ENCODE assay signal across 8 cellular contexts in genomic region chr6:31462026-31462963, GRCh38. TPM values are rescaled to one million over a fixed set of nuclear protein-coding genes. Genes with fewer than 3 reads are reported as not detected.
DNase-seq lines count a peak whose midpoint lies in the region; ATAC-seq and TF ChIP-seq lines count a peak whose summit lies in the region.

No MANE protein-coding gene starts in this region.

- H3K27me3 ChIP-seq in endocrine pancreas (ENCODE audit: control insufficient read depth, insufficient read depth, low read length), result no peaks in the 10 kb centered on the region
- peaks cover 24% of the 10 kb centered on the region for H3K27me3 ChIP-seq in neutrophil

- H3K4me1 Mint-ChIP-seq in Calu3 (ENCODE audit: low read depth, unreplicated experiment), result peaks cover 21% of the 10 kb centered on the region

- peak overlapping the region; percentile 78 for H3K4me3 Mint-ChIP-seq in Calu3 (ENCODE audit: low read depth, unreplicated experiment)

- TF ChIP-seq CTCF in Calu3 (IDR thresholded peaks at IDR 0.05; ENCODE audit: unreplicated experiment) (no peak), LNCaP clone FGC (IDR thresholded peaks at IDR 0.05; ENCODE audit: control insufficient read depth, extremely low read depth, insufficient read depth) (no peak), neutrophil (IDR thresholded peaks at IDR 0.05) (no peak)

- intact Hi-C loops in Calu3 (cut with micrococcal nuclease; ENCODE audit: unreplicated experiment), result no loop called here

- peaks cover 15% of the 10 kb centered on the region for H3K36me3 Mint-ChIP-seq in Calu3 (ENCODE audit: insufficient read depth, unreplicated experiment)

- peaks cover 25% of the 10 kb centered on the region for H3K27me3 Mint-ChIP-seq in Calu3 (ENCODE audit: unreplicated experiment)

- no peaks in the 10 kb centered on the region for H3K4me1 ChIP-seq in endocrine pancreas (ENCODE audit: control insufficient read depth, insufficient read depth, low read length)
- H3K4me1 ChIP-seq in neutrophil (ENCODE audit: control insufficient read depth in 1 of 2, insufficient read depth in 1 of 2, low read depth in 1 of 2, low read length in 1 of 2), result peaks cover 30 to 32% of the 10 kb centered on the region in 2 experiments

- H3K27ac ChIP-seq in neutrophil, result peak overlapping the region; percentile 73

- in situ Hi-C loops in G401 (cut with HindIII; ENCODE audit: low sequenced_read_pairs), result no loop called here

- CTCF ChIA-PET in Calu3 (lab: Charles Lee), result interaction anchor here (0.5 to 1.1 kb wide), 7 partner anchors 10 to 342 kb away, joined by 3 to 4 read pairs (median 3); partner anchors contain the start of gene CDSN

- no peaks in the 10 kb centered on the region for H3K9me3 Mint-ChIP-seq in Calu3 (ENCODE audit: low read depth, unreplicated experiment)

- no peaks in the 10 kb centered on the region for H3K9me3 ChIP-seq in endocrine pancreas (ENCODE audit: control insufficient read depth, low read length)
- no peaks in the 10 kb centered on the region for H3K9me3 ChIP-seq in neutrophil

- H3K4me3 ChIP-seq in LNCaP clone FGC (ENCODE audit: low read depth, low read length) (peak overlapping the region; percentile 30), endocrine pancreas (ENCODE audit: control insufficient read depth, insufficient read depth, low read length) (peak overlapping the region; percentile 35), neutrophil (ENCODE audit: low read depth in 1 of 2, low read length in 1 of 2) (peak overlapping the region; percentile 71 to 81)

- no TSS peak for BruUV-seq in Calu3 (replicated peaks; lab: Mats Ljungman, UMichigan)

- no peak for ATAC-seq in GM21367 (IDR thresholded peaks at IDR 0.05; ENCODE audit: unreplicated experiment)

- H3K9ac ChIP-seq in endocrine pancreas (ENCODE audit: control insufficient read depth, insufficient read depth, low read length), result no peak overlapping the region

- H3K36me3 ChIP-seq in endocrine pancreas (ENCODE audit: control insufficient read depth, insufficient read depth, low read length), result no peaks in the 10 kb centered on the region
- H3K36me3 ChIP-seq in neutrophil, result peaks cover 25% of the 10 kb centered on the region

- no peak for DNase-seq in Calu3
- DNase-seq in LNCaP clone FGC (ENCODE audit: low read depth), result no peak
- DNase-seq in inferior parietal cortex (ENCODE audit: extremely low spot score), result no peak
- DNase-seq in NAMALWA (ENCODE audit: low spot score), result no peak
- DNase-seq in G401 (ENCODE audit: low spot score), result no peak

- peak overlapping the region; percentile 74 for H3K27ac Mint-ChIP-seq in Calu3 (ENCODE audit: unreplicated experiment)

RNA-seq across cellular contexts. Expression of gene MICB, which starts 35.6 kb away (rescaled TPM):
- 59.3 and 64.3 TPM in 2 replicates for total RNA-seq in Calu3 (2022)
- total RNA-seq in G401 (2014; rRNA removed; shearing (Covaris generic)), result 15.0 and 18.3 TPM in 2 replicates

RNA-seq across cellular contexts. Expression of gene MICA, which starts 58.9 kb away (rescaled TPM):
- total RNA-seq in Calu3 (2022), result 70.2 and 77.1 TPM in 2 replicates
- total RNA-seq in G401 (2014; rRNA removed; shearing (Covaris generic)), result 40.3 and 44.1 TPM in 2 replicates
